ENCODE assay signal across 25 cellular contexts in genomic region chr4:10532155-10532554, GRCh38.
"Had no signal": no experiment of that assay in that cellular context is flagged by ENCODE, and none has a peak within 500 bp of the region (broad histone marks: within the 10 kb centered on the region; RNA-seq: fewer than 3 reads in every experiment).

No MANE protein-coding gene starts in this region.

- H3K27me3 ChIP-seq: colonic mucosa, esophagus muscularis mucosa, esophagus squamous epithelium, foreskin keratinocyte, gastrocnemius medialis, heart left ventricle, hepatocyte had no signal

- H3K27ac ChIP-seq: colonic mucosa, coronary artery, dorsolateral prefrontal cortex, esophagus muscularis mucosa, esophagus squamous epithelium, foreskin keratinocyte, gastrocnemius medialis, gastroesophageal sphincter, heart left ventricle, heart right ventricle, hepatocyte had no signal

- H3K27ac Mint-ChIP-seq: dendritic cell treated with granulocyte-macrophage colony-stimulating factor and Interleukin-4, amounts not matched to agents 40 ng/mL and 50 ng/mL, for 4 days; effector memory CD8-positive, alpha-beta T cell; endodermal cell had no signal

- H3K4me3 Mint-ChIP-seq: dendritic cell treated with granulocyte-macrophage colony-stimulating factor and Interleukin-4, amounts not matched to agents 40 ng/mL and 50 ng/mL, for 4 days; effector memory CD8-positive, alpha-beta T cell; endodermal cell had no signal

- H3K9me3 Mint-ChIP-seq: dendritic cell treated with granulocyte-macrophage colony-stimulating factor and Interleukin-4, amounts not matched to agents 40 ng/mL and 50 ng/mL, for 4 days; effector memory CD8-positive, alpha-beta T cell; endodermal cell had no signal

- H2AFZ ChIP-seq: hepatocyte had no signal

- H3K9me3 ChIP-seq: colonic mucosa, esophagus muscularis mucosa, esophagus squamous epithelium, gastrocnemius medialis, gastroesophageal sphincter, heart left ventricle, heart right ventricle had no signal

- H3K4me1 ChIP-seq: colonic mucosa, gastrocnemius medialis had no signal

- DNase-seq: colonic mucosa; cortex of kidney; dermis blood vessel endothelial cell; dorsolateral prefrontal cortex; effector CD4-positive, alpha-beta T cell; effector CD8-positive, alpha-beta T cell; effector memory CD4-positive, alpha-beta T cell; effector memory CD8-positive, alpha-beta T cell; endodermal cell; erythroblast; esophagus squamous epithelium; foreskin fibroblast; foreskin keratinocyte; foreskin melanocyte; gastrocnemius medialis; glutamatergic neuron; head of caudate nucleus; heart left ventricle; heart right ventricle; hippocampal formation had no signal

- H3K79me2 ChIP-seq: hepatocyte had no signal

- H3K36me3 ChIP-seq: esophagus muscularis mucosa, esophagus squamous epithelium, gastrocnemius medialis, gastroesophageal sphincter, heart left ventricle, heart right ventricle had no signal

- H3K4me3 ChIP-seq: colonic mucosa, coronary artery, dorsolateral prefrontal cortex, esophagus muscularis mucosa, esophagus squamous epithelium, gastrocnemius medialis, gastroesophageal sphincter, heart left ventricle, heart right ventricle, hepatocyte had no signal

- H3K4me2 ChIP-seq: hepatocyte had no signal
